ENCODE assay signal across 1 cellular context in genomic region chr16:280552-280951, GRCh38.
TF ChIP-seq lines count a peak whose summit lies in the region.

TSS of gene ARHGDIG (plus strand) at chr16:280591. CDS start at chr16:280681, 90 bp downstream.

TF ChIP-seq in HepG2, 621 proteins besides CTCF, POLR2A, EP300 and RAD21:
- no peak for TF ChIP-seq SOX13 (IDR thresholded peaks at IDR 0.05)
- TF ChIP-seq SOX13 (CRISPR knock-in tag; conservative IDR thresholded peaks at IDR 0.05 in 1 of 2, IDR thresholded peaks at IDR 0.05 in 1 of 2) = no peak
- TF ChIP-seq ZNF878 (CRISPR knock-in tag; IDR thresholded peaks at IDR 0.05) = no peak
- no peak for TF ChIP-seq ZNF251 (CRISPR knock-in tag; IDR thresholded peaks at IDR 0.05)
- no peak for TF ChIP-seq ZNF567 (CRISPR knock-in tag; IDR thresholded peaks at IDR 0.05; ENCODE audit: borderline replicate concordance)
- TF ChIP-seq SRSF1 (optimal IDR thresholded peaks at IDR 0.05; ENCODE audit: low read depth, low read length) = no peak
- no peak for TF ChIP-seq ZBTB4 (CRISPR knock-in tag; IDR thresholded peaks at IDR 0.05; ENCODE audit: borderline replicate concordance)
- no peak for TF ChIP-seq ETV5 (CRISPR knock-in tag; IDR thresholded peaks at IDR 0.05; ENCODE audit: borderline replicate concordance)
- TF ChIP-seq ZFP36L2 (CRISPR knock-in tag; IDR thresholded peaks at IDR 0.05) = no peak
- TF ChIP-seq ZNF235 (CRISPR knock-in tag; IDR thresholded peaks at IDR 0.05; ENCODE audit: borderline replicate concordance) = no peak
- TF ChIP-seq SMC3 (IDR thresholded peaks at IDR 0.05; ENCODE audit: low read length) = no peak
- TF ChIP-seq ZC3H13 (CRISPR knock-in tag; IDR thresholded peaks at IDR 0.05) = no peak
- TF ChIP-seq MXD4 (CRISPR knock-in tag; IDR thresholded peaks at IDR 0.05) = no peak
- TF ChIP-seq ZKSCAN8 (CRISPR knock-in tag; IDR thresholded peaks at IDR 0.05; ENCODE audit: borderline replicate concordance) = no peak
- no peak for TF ChIP-seq REST (IDR thresholded peaks at IDR 0.05; ENCODE audit: borderline replicate concordance in 1 of 2, low read depth in 1 of 2, low read length in 2 of 2)
- TF ChIP-seq STAT6 (CRISPR knock-in tag; IDR thresholded peaks at IDR 0.05; ENCODE audit: borderline replicate concordance) = no peak
